Comparison of ENCODE assay signal across 10 cellular contexts in the genomic region with DNA sequence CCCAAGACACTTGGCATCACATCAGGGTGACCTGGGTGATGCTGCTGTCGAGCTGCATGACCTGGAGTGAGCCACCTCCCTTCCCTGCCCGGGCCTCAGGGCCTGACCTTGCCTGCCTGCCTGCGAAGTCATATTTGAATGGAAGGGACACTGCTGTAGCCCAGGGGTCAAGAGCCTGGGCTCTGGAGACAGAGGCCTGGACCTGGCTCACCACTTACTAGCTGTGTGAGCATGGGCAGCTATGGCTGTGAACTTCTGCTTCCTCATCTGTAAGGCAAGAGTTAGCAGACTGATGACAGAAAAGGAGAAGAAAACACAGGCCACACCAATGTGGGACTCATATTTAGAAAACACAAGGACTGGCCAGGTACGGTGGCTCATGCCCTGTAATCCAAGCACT.
DNase-seq lines count a peak whose midpoint lies in the region; ATAC-seq and TF ChIP-seq lines count a peak whose summit lies in the region.
"Had no signal": no experiment of that assay in that cellular context is flagged by ENCODE, and none has a peak within 500 bp of the region (broad histone marks: within the 10 kb centered on the region; RNA-seq: fewer than 3 reads in every experiment).

No MANE protein-coding gene starts in this region.

- no peaks in the 10 kb centered on the region for H4K20me1 ChIP-seq in hepatocyte (ENCODE audit: insufficient read depth, poor library complexity, severe bottlenecking)

- no peaks in the 10 kb centered on the region for H3K9me2 ChIP-seq in hepatocyte (replicated peaks; ENCODE audit: insufficient read depth)

- H3K4me3 Mint-ChIP-seq in naive B cell: peak overlapping the region; percentile 50 to 88 (median 68)

- H3K4me1 Mint-ChIP-seq in naive B cell: peaks cover 49 to 74% (median 67%) of the 10 kb centered on the region in 3 donors

- H3K36me3 ChIP-seq in uterus (no peaks in the 10 kb centered on the region), hepatocyte (replicated peaks; ENCODE audit: insufficient read depth, low read depth) (no peaks in the 10 kb centered on the region)
- H3K36me3 ChIP-seq: HAP-1 had no signal

- peaks cover 0 to 22% of the 10 kb centered on the region in 2 donors for H3K4me1 ChIP-seq in uterus
- peaks cover 32% of the 10 kb centered on the region for H3K4me1 ChIP-seq in hepatocyte (ENCODE audit: insufficient read depth)
- H3K4me1 ChIP-seq: HAP-1 had no signal

- no peaks in the 10 kb centered on the region for H3K27me3 Mint-ChIP-seq in naive B cell

- H3K4me2 ChIP-seq in hepatocyte: no peak overlapping the region

- TF ChIP-seq CTCF in dorsolateral prefrontal cortex (IDR thresholded peaks at IDR 0.05 in 54 of 56, conservative IDR thresholded peaks at IDR 0.05 in 2 of 56; ENCODE audit: low read depth in 1 of 56, partially characterized antibody in 56 of 56) (no peak), uterus (IDR thresholded peaks at IDR 0.05) (no peak), hepatocyte (IDR thresholded peaks at IDR 0.05; ENCODE audit: poor library complexity) (no peak)

- no peak for TF ChIP-seq POLR2A in uterus (IDR thresholded peaks at IDR 0.05)

- peak; percentile 69 to 74 for ATAC-seq in naive B cell (ENCODE audit: low read depth in 2 of 2)
- ATAC-seq in GM21619 (IDR thresholded peaks at IDR 0.05; ENCODE audit: unreplicated experiment): no peak

- peak; percentile 39 for DNase-seq in NOMO-1 treated with dmso at 0.1 percent for 144 hours (lab: John Stamatoyannopoulos, UW; ENCODE audit: unreplicated experiment)
- DNase-seq in dorsolateral prefrontal cortex: no peak
- DNase-seq in naive B cell: peak; percentile 67
- no peak for DNase-seq in uterus
- DNase-seq in hepatocyte (ENCODE audit: low spot score): no peak
- no peak for DNase-seq in DMS53 treated with DMSO at 0.1 percent for 48 hours (lab: John Stamatoyannopoulos, UW; ENCODE audit: unreplicated experiment)
- DNase-seq: NCI-H2107, OCI-M1 had no signal

- H3K9me3 ChIP-seq in uterus: no peaks in the 10 kb centered on the region
- no peaks in the 10 kb centered on the region for H3K9me3 ChIP-seq in hepatocyte (ENCODE audit: low read depth)
- H3K9me3 ChIP-seq: HAP-1 had no signal

- H3K27ac ChIP-seq in dorsolateral prefrontal cortex (peak overlapping the region in 39 of 59 donors; percentile 6 to 85 (median 58)), uterus (peak overlapping the region; percentile 65 to 78), hepatocyte (no peak overlapping the region)

- no peaks in the 10 kb centered on the region for H3K79me2 ChIP-seq in hepatocyte

- no peak overlapping the region for H3K4me3 ChIP-seq in dorsolateral prefrontal cortex
- H3K4me3 ChIP-seq in uterus: no peak overlapping the region
- no peak overlapping the region for H3K4me3 ChIP-seq in hepatocyte
- H3K4me3 ChIP-seq: HAP-1 had no signal

- H2AFZ ChIP-seq in hepatocyte: no peak overlapping the region

- H3K27me3 ChIP-seq in dorsolateral prefrontal cortex (no peaks in the 10 kb centered on the region), uterus (no peaks in the 10 kb centered on the region), hepatocyte (no peaks in the 10 kb centered on the region)

- peaks cover 0 to 5% of the 10 kb centered on the region in 2 donors for H3K36me3 Mint-ChIP-seq in naive B cell

- H3K9me3 Mint-ChIP-seq in naive B cell: peaks cover 0 to 2% (median 0%) of the 10 kb centered on the region in 7 donors

- WGBS in hepatocyte (ENCODE audit: low lambda C conversion rate, missing lambda C conversion rate): 90% methylated on average over 4 of the region's 4 CpGs

- H3K27ac Mint-ChIP-seq in naive B cell: peak overlapping the region; percentile 97 to 100 (median 100)

- intact Hi-C loops in dorsolateral prefrontal cortex (cut with DNase I) (loop anchor here in 1 of 2 donors (10.0 kb wide), 1 partner anchor 377 kb away; no protein-coding TSS in a partner anchor), uterus (cut with DNase I; ENCODE audit: low total_unique reads) (no loop called here)

Comparison
In these comparisons a context has a peak if more than half of its experiments do, and no peak if none do; other contexts are left out.
1. DNase-seq: peak in NOMO-1 treated with dmso at 0.1 percent for 144 hours (single experiment) and naive B cell (single experiment); none in dorsolateral prefrontal cortex (0 of 10), uterus (0 of 2), hepatocyte (single experiment) and DMS53 treated with DMSO at 0.1 percent for 48 hours (single experiment).